In the genomic region with DNA sequence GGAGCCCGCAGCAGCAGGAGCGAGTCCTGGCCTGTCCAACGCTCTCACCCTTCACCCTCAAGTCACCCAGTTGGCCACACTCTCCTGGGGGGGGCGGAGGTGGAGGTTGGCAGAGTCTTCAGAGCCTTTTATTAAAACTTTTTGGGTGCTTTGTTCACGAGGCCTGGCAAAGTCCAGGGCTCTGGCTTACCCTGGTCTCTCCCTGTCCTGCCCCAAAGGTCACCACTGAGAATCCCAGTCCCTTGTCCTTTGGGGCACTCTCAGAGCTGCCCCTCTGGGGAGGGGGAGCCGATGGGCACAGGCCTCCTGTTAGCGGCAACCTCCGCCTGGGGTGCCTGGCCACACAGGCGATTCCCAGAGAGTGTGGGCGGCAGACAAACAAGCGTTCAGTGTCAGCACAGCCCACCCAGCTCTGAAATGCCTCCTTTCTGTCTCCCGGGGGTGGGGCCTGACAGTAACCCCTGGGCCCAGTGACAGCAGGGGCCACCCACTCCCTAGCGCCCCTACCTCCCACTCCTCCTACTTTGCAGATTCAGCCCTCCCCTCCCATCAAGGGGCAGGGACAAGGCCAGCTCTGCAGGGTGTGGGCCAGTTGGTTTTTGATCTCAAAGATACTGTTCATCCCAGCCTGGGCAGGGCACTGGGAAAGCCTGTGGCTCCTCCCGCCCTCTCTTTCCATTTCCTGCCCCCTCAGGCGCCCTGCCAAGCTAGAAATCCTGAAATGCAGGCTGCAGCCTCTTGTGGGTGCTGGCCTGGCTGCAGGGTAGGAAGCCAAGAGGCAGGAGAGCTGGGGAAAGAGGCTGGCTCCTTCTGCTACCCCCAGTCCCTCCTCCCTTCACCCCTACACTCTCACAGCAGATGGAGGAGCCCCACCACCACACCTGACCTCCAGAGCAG, we compare ENCODE assay signal across 8 cellular contexts. TPM values are rescaled to one million over a fixed set of nuclear protein-coding genes. Genes with fewer than 3 reads are reported as not detected.
DNase-seq lines count a peak whose midpoint lies in the region; ATAC-seq and TF ChIP-seq lines count a peak whose summit lies in the region.

No MANE protein-coding gene starts in this region.

- no peak overlapping the region for H3K27ac ChIP-seq in ovary

- 28 to 34% (median 29%) methylated on average over 15 of the region's 15 CpGs for WGBS in ovary, 3 donors

- no peaks in the 10 kb centered on the region for H3K36me3 ChIP-seq in ovary

- no peaks in the 10 kb centered on the region for H3K9me3 Mint-ChIP-seq in activated CD8-positive, alpha-beta memory T cell treated with anti-CD3 and anti-CD28 coated beads, Interleukin-2, amount 10 ng/mL, durations not matched to agents 7 days and 5 days (ENCODE audit: low read depth)

- H3K4me3 ChIP-seq in fibroblast of mammary gland (ENCODE audit: control insufficient read depth, low read depth, low read length) (no peak overlapping the region), ovary (no peak overlapping the region)

- H3K27me3 Mint-ChIP-seq in activated CD8-positive, alpha-beta memory T cell treated with anti-CD3 and anti-CD28 coated beads, Interleukin-2, amount 10 ng/mL, durations not matched to agents 7 days and 5 days = peaks cover 20% of the 10 kb centered on the region

- TF ChIP-seq POLR2A in ovary (IDR thresholded peaks at IDR 0.05) = no peak

- no peaks in the 10 kb centered on the region for H3K36me3 Mint-ChIP-seq in activated CD8-positive, alpha-beta memory T cell treated with anti-CD3 and anti-CD28 coated beads, Interleukin-2, amount 10 ng/mL, durations not matched to agents 7 days and 5 days

- H3K4me1 Mint-ChIP-seq in activated CD8-positive, alpha-beta memory T cell treated with anti-CD3 and anti-CD28 coated beads, Interleukin-2, amount 10 ng/mL, durations not matched to agents 7 days and 5 days = no peaks in the 10 kb centered on the region

- DNase-seq in DMS153 treated with DMSO at 0.1 percent for 48 hours (lab: John Stamatoyannopoulos, UW; ENCODE audit: unreplicated experiment) (peak; percentile 72), NCI-H2196 treated with DMSO at 0.1 percent for 48 hours (lab: John Stamatoyannopoulos, UW; ENCODE audit: unreplicated experiment) (peak; percentile 88), fibroblast of mammary gland (ENCODE audit: low read depth) (peak; percentile 65), ovary (peak; percentile 37 to 62 (median 59))
- no peak for DNase-seq in activated CD8-positive, alpha-beta memory T cell treated with anti-CD3 and anti-CD28 coated beads for 24 hours
- DNase-seq in activated CD8-positive, alpha-beta memory T cell treated with anti-CD3 and anti-CD28 coated beads, Interleukin-2, amount 10 ng/mL, durations not matched to agents 7 days and 5 days = no peak

- H3K9me3 ChIP-seq in ovary = no peaks in the 10 kb centered on the region

- H3K4me1 ChIP-seq in ovary (ENCODE audit: insufficient read depth) = peaks cover 6% of the 10 kb centered on the region

- no peak overlapping the region for H3K4me3 Mint-ChIP-seq in activated CD8-positive, alpha-beta memory T cell treated with anti-CD3 and anti-CD28 coated beads, Interleukin-2, amount 10 ng/mL, durations not matched to agents 7 days and 5 days

- H3K27ac Mint-ChIP-seq in activated CD8-positive, alpha-beta memory T cell treated with anti-CD3 and anti-CD28 coated beads, Interleukin-2, amount 10 ng/mL, durations not matched to agents 7 days and 5 days = no peak overlapping the region

- CTCF ChIA-PET in activated CD8-positive, alpha-beta memory T cell treated with anti-CD3 and anti-CD28 coated beads, Interleukin-2, amount 10 ng/mL, durations not matched to agents 7 days and 5 days (lab: Charles Lee) = no interaction called here

- intact Hi-C loops in ovary (cut with DNase I) = loop anchor here in 1 of 4 donors (10.0 kb wide), 1 partner anchor 88 kb away; no protein-coding TSS in a partner anchor

- no peaks in the 10 kb centered on the region for H3K27me3 ChIP-seq in ovary

- TF ChIP-seq CTCF in fibroblast of mammary gland (conservative IDR thresholded peaks at IDR 0.05; ENCODE audit: control insufficient read depth, insufficient read depth, low read depth, low read length) (peak; percentile 15), ovary (IDR thresholded peaks at IDR 0.05) (no peak)

- ATAC-seq in HG02571 (IDR thresholded peaks at IDR 0.05; ENCODE audit: unreplicated experiment) (no peak), GM18868 (IDR thresholded peaks at IDR 0.05; ENCODE audit: unreplicated experiment) (no peak)
- ATAC-seq in activated CD8-positive, alpha-beta memory T cell treated with anti-CD3 and anti-CD28 coated beads, Interleukin-2, amount 10 ng/mL, durations not matched to agents 7 days and 5 days = no peak

- no peak for TF ChIP-seq EP300 in ovary (IDR thresholded peaks at IDR 0.05)

RNA-seq across cellular contexts. Expression of a gene that starts 36.6 kb away (rescaled TPM):
- total RNA-seq in ovary = 10 to 100 TPM; 38.9 to 97.7 (median 83.0) TPM
- 100 to 1,000 TPM in 1 of 2 donors, 10 to 100 TPM in 1; 43.8 to 114 TPM for polyA plus RNA-seq in ovary
- total RNA-seq in activated CD8-positive, alpha-beta memory T cell treated with anti-CD3 and anti-CD28 coated beads, Interleukin-2, amount 10 ng/mL, durations not matched to agents 7 days and 5 days = not detected

Comparison
In these comparisons a context has a peak if more than half of its experiments do, and no peak if none do; other contexts are left out.
1. DNase-seq: peak in DMS153 treated with DMSO at 0.1 percent for 48 hours (single experiment), NCI-H2196 treated with DMSO at 0.1 percent for 48 hours (single experiment), fibroblast of mammary gland (single experiment) and ovary (5 of 5); none in activated CD8-positive, alpha-beta memory T cell treated with anti-CD3 and anti-CD28 coated beads for 24 hours (single experiment) and activated CD8-positive, alpha-beta memory T cell treated with anti-CD3 and anti-CD28 coated beads, Interleukin-2, amount 10 ng/mL, durations not matched to agents 7 days and 5 days (single experiment).
2. RNA of a gene that starts 36.6 kb away (total RNA-seq): 38.9 to 97.7 TPM in ovary; not detected in activated CD8-positive, alpha-beta memory T cell treated with anti-CD3 and anti-CD28 coated beads, Interleukin-2, amount 10 ng/mL, durations not matched to agents 7 days and 5 days; every median in the first group is over 10 times any median in the second.